Comparison of ENCODE assay signal across 18 cellular contexts in genomic region chr12:32145096-32145495, GRCh38.
"Had no signal": no experiment of that assay in that cellular context is flagged by ENCODE, and none has a peak within 500 bp of the region (broad histone marks: within the 10 kb centered on the region; RNA-seq: fewer than 3 reads in every experiment).

No MANE protein-coding gene starts in this region.

- H3K9me3 Mint-ChIP-seq: naive thymus-derived CD4-positive, alpha-beta T cell had no signal

- FAIRE-seq: endometrium, small intestine had no signal

- ATAC-seq: esophagus mucosa; gastrocnemius medialis; heart right ventricle; left lobe of liver; naive thymus-derived CD4-positive, alpha-beta T cell had no signal

- H3K27ac ChIP-seq: coronary artery, gastrocnemius medialis, heart right ventricle, neutrophil, right atrium auricular region, stomach had no signal

- H3K4me1 ChIP-seq: gastrocnemius medialis had no signal

- H3K36me3 ChIP-seq: gastrocnemius medialis, heart right ventricle, neutrophil, right atrium auricular region, stomach had no signal

- H3K27me3 ChIP-seq: gastrocnemius medialis, heart right ventricle, neutrophil, right atrium auricular region, stomach had no signal

- H3K9me3 ChIP-seq: gastrocnemius medialis, neutrophil, right atrium auricular region, stomach had no signal

- H3K27ac Mint-ChIP-seq: naive thymus-derived CD4-positive, alpha-beta T cell; nephron progenitor cell had no signal

- DNase-seq: effector memory CD4-positive, alpha-beta T cell; gastrocnemius medialis; heart right ventricle; islet precursor cell; mammary epithelial cell; naive thymus-derived CD4-positive, alpha-beta T cell; nephron progenitor cell; small intestine; stimulated activated CD4-positive, alpha-beta T cell treated with anti-CD3 and anti-CD28 coated beads, Interleukin-12 subunit alpha, Interleukin-12 subunit beta, amount 100 ng/mL, for 4 hours; stimulated activated naive CD4-positive, alpha-beta T cell; stomach; trophoblast cell had no signal

- H3K4me3 ChIP-seq: coronary artery, gastrocnemius medialis, heart right ventricle, right atrium auricular region, stomach had no signal
